In genomic region chr22:38193580-38193979, GRCh38 we compare ENCODE assay signal across 20 cellular contexts. TPM values are rescaled to one million over a fixed set of nuclear protein-coding genes. Genes with fewer than 3 reads are reported as not detected.
DNase-seq lines count a peak whose midpoint lies in the region; ATAC-seq and TF ChIP-seq lines count a peak whose summit lies in the region.
"Had no signal": no experiment of that assay in that cellular context is flagged by ENCODE, and none has a peak within 500 bp of the region (broad histone marks: within the 10 kb centered on the region; RNA-seq: fewer than 3 reads in every experiment).

No MANE protein-coding gene starts in this region.

- H3K27me3 Mint-ChIP-seq in brain (no peaks in the 10 kb centered on the region), T-helper 17 cell (peaks cover 6% of the 10 kb centered on the region)

- WGBS in liver = 9% methylated on average over 6 of the region's 6 CpGs

- peaks cover 19 to 33% (median 25%) of the 10 kb centered on the region in 4 donors for H3K4me1 ChIP-seq in liver (ENCODE audit: control insufficient read depth in 4 of 4, insufficient read depth in 4 of 4, low read length in 3 of 4)

- H3K27ac Mint-ChIP-seq in brain (peak overlapping the region in 3 of 5 experiments; percentile 66 to 73 (median 70)), T-helper 17 cell (no peak overlapping the region)
- H3K27ac Mint-ChIP-seq: activated naive CD4-positive, alpha-beta T cell treated with anti-CD3 and anti-CD28 coated beads, Interleukin-2, amount 10 ng/mL, durations not matched to agents 7 days and 5 days had no signal

- no peaks in the 10 kb centered on the region for H3K36me3 ChIP-seq in liver (ENCODE audit: control insufficient read depth in 4 of 4, insufficient read depth in 3 of 4, low read depth in 1 of 4, low read length in 3 of 4)
- H3K36me3 ChIP-seq: MG63, thyroid gland had no signal

- H3K27me3 ChIP-seq in liver (ENCODE audit: control insufficient read depth in 4 of 4, insufficient read depth in 4 of 4, low read length in 3 of 4) = no peaks in the 10 kb centered on the region
- H3K27me3 ChIP-seq: hepatocyte, MG63, thyroid gland had no signal

- DNase-seq in SIG-M5 treated with dmso at 0.1 percent for 504 hours (lab: John Stamatoyannopoulos, UW; ENCODE audit: unreplicated experiment) = peak; percentile 70
- no peak for DNase-seq in SIG-M5 (lab: John Stamatoyannopoulos, UW)
- no peak for DNase-seq in T-helper 1 cell
- DNase-seq in AG08395 (ENCODE audit: low spot score) = no peak
- DNase-seq in T-helper 17 cell = no peak
- no peak for DNase-seq in GM19238 (ENCODE audit: insufficient read length, low spot score)
- DNase-seq: activated CD4-positive, alpha-beta T cell treated with anti-CD3 and anti-CD28 coated beads for 4 hours; activated naive CD4-positive, alpha-beta T cell treated with anti-CD3 and anti-CD28 coated beads, Interleukin-2, amount 10 ng/mL, durations not matched to agents 7 days and 5 days; CD4-positive, CD25-positive, alpha-beta regulatory T cell; MG63; mucosa of descending colon; NCI-H748 treated with DMSO at 0.1 percent for 48 hours; occipital lobe; stimulated activated CD4-positive, alpha-beta T cell treated with anti-CD3 and anti-CD28 coated beads, Interleukin-4, amount 100 ng/mL, for 4 hours; thyroid gland had no signal

- H3K4me3 ChIP-seq in liver (ENCODE audit: low read depth in 1 of 3, low read length in 3 of 3) = no peak overlapping the region
- H3K4me3 ChIP-seq: hepatocyte, MG63, mucosa of descending colon, skin epidermis, thyroid gland had no signal

- peak; percentile 56 to 64 for TF ChIP-seq RAD21 in liver (IDR thresholded peaks at IDR 0.05)

- peaks cover 52% of the 10 kb centered on the region for H3K4me1 Mint-ChIP-seq in brain
- peaks cover 12% of the 10 kb centered on the region for H3K4me1 Mint-ChIP-seq in T-helper 17 cell

- H3K27ac ChIP-seq in liver (ENCODE audit: low read depth in 1 of 2, low read length in 2 of 2) = peak overlapping the region in 1 of 2 donors; percentile 27
- H3K27ac ChIP-seq: 22Rv1, skin epidermis, thyroid gland had no signal

- H3K9me3 Mint-ChIP-seq in brain = peaks cover 0 to 9% (median 0%) of the 10 kb centered on the region in 5 experiments
- H3K9me3 Mint-ChIP-seq: activated naive CD4-positive, alpha-beta T cell treated with anti-CD3 and anti-CD28 coated beads, Interleukin-2, amount 10 ng/mL, durations not matched to agents 7 days and 5 days had no signal

- H3K9me3 ChIP-seq in liver (ENCODE audit: control insufficient read depth in 4 of 4, low read length in 3 of 4) (no peaks in the 10 kb centered on the region), T-helper 17 cell (ENCODE audit: control insufficient read depth, low read length, poor library complexity, severe bottlenecking) (no peaks in the 10 kb centered on the region)
- H3K9me3 ChIP-seq: MG63, mucosa of descending colon, thyroid gland had no signal

- TF ChIP-seq CTCF in brain (conservative IDR thresholded peaks at IDR 0.05) (no peak), liver (IDR thresholded peaks at IDR 0.05; ENCODE audit: low read depth, low read length, missing input control) (no peak)

- no peak overlapping the region for H3K4me3 Mint-ChIP-seq in brain
- H3K4me3 Mint-ChIP-seq in T-helper 17 cell = no peak overlapping the region
- H3K4me3 Mint-ChIP-seq: activated naive CD4-positive, alpha-beta T cell treated with anti-CD3 and anti-CD28 coated beads, Interleukin-2, amount 10 ng/mL, durations not matched to agents 7 days and 5 days; CD4-positive, CD25-positive, alpha-beta regulatory T cell had no signal

- no peak for ATAC-seq in T-helper 17 cell

- H3K36me3 Mint-ChIP-seq in brain (no peaks in the 10 kb centered on the region), T-helper 17 cell (ENCODE audit: low read depth) (peaks cover 3% of the 10 kb centered on the region)
- H3K36me3 Mint-ChIP-seq: activated naive CD4-positive, alpha-beta T cell treated with anti-CD3 and anti-CD28 coated beads, Interleukin-2, amount 10 ng/mL, durations not matched to agents 7 days and 5 days; CD4-positive, CD25-positive, alpha-beta regulatory T cell had no signal

- no peak overlapping the region for H3K9ac ChIP-seq in liver (ENCODE audit: low read depth in 1 of 2, low read length in 2 of 2)

TF ChIP-seq in liver, 16 proteins besides CTCF, POLR2A, EP300 and RAD21:
- peak; percentile 81 for TF ChIP-seq SP1 (IDR thresholded peaks at IDR 0.05)
- peak; percentile 95 to 98 for TF ChIP-seq HNF4A (conservative IDR thresholded peaks at IDR 0.05)
- peak; percentile 62 for TF ChIP-seq ATF3 (IDR thresholded peaks at IDR 0.05)
- TF ChIP-seq JUND (IDR thresholded peaks at IDR 0.05) = peak; percentile 49 to 91
- peak; percentile 99 for TF ChIP-seq NR2F2 (IDR thresholded peaks at IDR 0.05)
- TF ChIP-seq TAF1 (conservative IDR thresholded peaks at IDR 0.05) = no peak
- TF ChIP-seq FOXA1 (IDR thresholded peaks at IDR 0.05) = peak; percentile 46
- TF ChIP-seq HNF4G (IDR thresholded peaks at IDR 0.05) = peak; percentile 80
- TF ChIP-seq ZBTB33 (IDR thresholded peaks at IDR 0.05) = peak; percentile 81
- peak; percentile 79 for TF ChIP-seq MAX (IDR thresholded peaks at IDR 0.05)
- peak; percentile 94 to 96 for TF ChIP-seq RXRA (IDR thresholded peaks at IDR 0.05)
- peak; percentile 45 for TF ChIP-seq FOXA2 (IDR thresholded peaks at IDR 0.05)
- peak; percentile 83 for TF ChIP-seq YY1 (IDR thresholded peaks at IDR 0.05)
- TF ChIP-seq EGR1 (IDR thresholded peaks at IDR 0.05; ENCODE audit: low read depth in 2 of 2) = peak in 1 of 2 donors; percentile 46
- peak in 1 of 2 donors; percentile 45 for TF ChIP-seq GABPA (IDR thresholded peaks at IDR 0.05 in 1 of 2, conservative IDR thresholded peaks at IDR 0.05 in 1 of 2)
- TF ChIP-seq REST (IDR thresholded peaks at IDR 0.05) = peak; percentile 39

RNA-seq across cellular contexts. Expression of gene MAFF, which starts 8.2 kb away (rescaled TPM):
- polyA plus RNA-seq in brain (ENCODE audit: insufficient read depth, low read depth, low replicate concordance) (10.5 TPM), liver (1 to 10 TPM; 1.4 to 2.2 TPM)
- total RNA-seq in liver (1 to 10 TPM; 1.7 to 3.3 TPM), T-helper 17 cell (10 to 100 TPM; 44.4 to 80.2 TPM)

RNA-seq across cellular contexts. Expression of gene PLA2G6, which starts 11.9 kb away (rescaled TPM):
- polyA plus RNA-seq in brain (ENCODE audit: insufficient read depth, low read depth, low replicate concordance) = 30.3 TPM
- total RNA-seq in liver = 1 to 10 TPM; 7.3 to 9.0 TPM
- 1 to 10 TPM; 5.7 to 7.2 TPM for polyA plus RNA-seq in liver
- 10 to 100 TPM; 72.2 to 91.4 TPM for total RNA-seq in T-helper 17 cell

Comparison
In these comparisons a context has a peak if more than half of its experiments do, and no peak if none do; other contexts are left out.
1. RNA of gene MAFF, which starts 8.2 kb away (total RNA-seq): 44.4 to 80.2 TPM in T-helper 17 cell; 1.7 to 3.3 TPM in liver; every median in the first group is over 10 times any median in the second.
2. RNA of gene PLA2G6, which starts 11.9 kb away (total RNA-seq): 72.2 to 91.4 TPM in T-helper 17 cell; 7.3 to 9.0 TPM in liver; every median in the first group is over 4 times any median in the second.